In genomic region chr2:199186226-199186864, GRCh38 we compare ENCODE assay signal across 19 cellular contexts.
"Had no signal": no experiment of that assay in that cellular context is flagged by ENCODE, and none has a peak within 500 bp of the region (broad histone marks: within the 10 kb centered on the region; RNA-seq: fewer than 3 reads in every experiment).

No MANE protein-coding gene starts in this region.

- H3K36me3 Mint-ChIP-seq: activated naive CD4-positive, alpha-beta T cell treated with anti-CD3 and anti-CD28 coated beads, Interleukin-2, amount 10 ng/mL, durations not matched to agents 7 days and 5 days had no signal

- H3K4me1 Mint-ChIP-seq: activated B cell treated with CpG ODN at 0.5 μM for 24 hours; activated CD4-positive, alpha-beta T cell treated with anti-CD3 and anti-CD28 coated beads, Interleukin-2, amount 10 ng/mL, durations not matched to agents 24 days and 14 days; activated naive CD4-positive, alpha-beta T cell treated with anti-CD3 and anti-CD28 coated beads, Interleukin-2, amount 10 ng/mL, durations not matched to agents 7 days and 5 days had no signal

- H3K27me3 ChIP-seq: colonic mucosa, testis, upper lobe of right lung had no signal

- H3K4me3 ChIP-seq: colonic mucosa, left ventricle myocardium inferior, testis, upper lobe of right lung had no signal

- H3K9me3 ChIP-seq: colonic mucosa, left ventricle myocardium inferior, testis, upper lobe of right lung had no signal

- H3K9ac ChIP-seq: parathyroid adenoma had no signal

- H3K27ac ChIP-seq: colonic mucosa, left ventricle myocardium inferior, parathyroid adenoma, testis, upper lobe of right lung had no signal

- H2AFZ ChIP-seq: parathyroid adenoma had no signal

- H3K79me2 ChIP-seq: parathyroid adenoma had no signal

- H3K4me3 Mint-ChIP-seq: activated B cell treated with CpG ODN at 0.5 μM for 24 hours; activated CD4-positive, alpha-beta T cell treated with anti-CD3 and anti-CD28 coated beads, Interleukin-2, amount 10 ng/mL, durations not matched to agents 24 days and 14 days; activated naive CD4-positive, alpha-beta T cell treated with anti-CD3 and anti-CD28 coated beads, Interleukin-2, amount 10 ng/mL, durations not matched to agents 7 days and 5 days; stimulated activated naive CD8-positive, alpha-beta T cell treated with anti-CD3 and anti-CD28 coated beads, Interleukin-15, Interleukin-2, amounts not matched to agents 100 ng/mL and 50 ng/mL, for 24 hours had no signal

- H3K4me1 ChIP-seq: colonic mucosa, left ventricle myocardium inferior, parathyroid adenoma, testis, upper lobe of right lung had no signal

- H3K27ac Mint-ChIP-seq: activated B cell treated with CpG ODN at 0.5 μM for 24 hours; activated CD4-positive, alpha-beta T cell treated with anti-CD3 and anti-CD28 coated beads, Interleukin-2, amount 10 ng/mL, durations not matched to agents 24 days and 14 days; activated naive CD4-positive, alpha-beta T cell treated with anti-CD3 and anti-CD28 coated beads, Interleukin-2, amount 10 ng/mL, durations not matched to agents 7 days and 5 days; stimulated activated naive CD8-positive, alpha-beta T cell treated with anti-CD3 and anti-CD28 coated beads, Interleukin-15, Interleukin-2, amounts not matched to agents 100 ng/mL and 50 ng/mL, for 24 hours had no signal

- H3K9me3 Mint-ChIP-seq: activated CD4-positive, alpha-beta T cell treated with anti-CD3 and anti-CD28 coated beads, Interleukin-2, amount 10 ng/mL, durations not matched to agents 24 days and 14 days; activated naive CD4-positive, alpha-beta T cell treated with anti-CD3 and anti-CD28 coated beads, Interleukin-2, amount 10 ng/mL, durations not matched to agents 7 days and 5 days; stimulated activated naive CD8-positive, alpha-beta T cell treated with anti-CD3 and anti-CD28 coated beads, Interleukin-15, Interleukin-2, amounts not matched to agents 100 ng/mL and 50 ng/mL, for 24 hours had no signal

- H3K36me3 ChIP-seq: colonic mucosa, left ventricle myocardium inferior, upper lobe of right lung had no signal

- ATAC-seq: upper lobe of right lung had no signal

- DNase-seq: activated B cell treated with CpG ODN at 0.5 μM for 24 hours; activated CD4-positive, alpha-beta T cell treated with anti-CD3 and anti-CD28 coated beads, Interleukin-2, amount 10 ng/mL, durations not matched to agents 24 days and 14 days; activated CD8-positive, alpha-beta memory T cell treated with anti-CD3 and anti-CD28 coated beads for 24 hours; activated naive CD4-positive, alpha-beta T cell treated with anti-CD3 and anti-CD28 coated beads, Interleukin-2, amount 10 ng/mL, durations not matched to agents 7 days and 5 days; caudate nucleus; colonic mucosa; effector CD4-positive, alpha-beta T cell; foreskin melanocyte; head of caudate nucleus; kidney; left ventricle myocardium inferior; mesenchymal stem cell; retina; stimulated activated CD4-positive, alpha-beta T cell treated with anti-CD3 and anti-CD28 coated beads, Interleukin-15, amount 100 ng/mL, for 24 hours; stimulated activated CD4-positive, alpha-beta T cell treated with anti-CD3 and anti-CD28 coated beads, Interleukin-4, amount 100 ng/mL, for 24 hours; testis; upper lobe of right lung had no signal

- H3K27me3 Mint-ChIP-seq: activated B cell treated with CpG ODN at 0.5 μM for 24 hours; activated CD4-positive, alpha-beta T cell treated with anti-CD3 and anti-CD28 coated beads, Interleukin-2, amount 10 ng/mL, durations not matched to agents 24 days and 14 days; activated naive CD4-positive, alpha-beta T cell treated with anti-CD3 and anti-CD28 coated beads, Interleukin-2, amount 10 ng/mL, durations not matched to agents 7 days and 5 days; stimulated activated naive CD8-positive, alpha-beta T cell treated with anti-CD3 and anti-CD28 coated beads, Interleukin-15, Interleukin-2, amounts not matched to agents 100 ng/mL and 50 ng/mL, for 24 hours had no signal
